Comparison of ENCODE assay signal across 32 cellular contexts in the genomic region with DNA sequence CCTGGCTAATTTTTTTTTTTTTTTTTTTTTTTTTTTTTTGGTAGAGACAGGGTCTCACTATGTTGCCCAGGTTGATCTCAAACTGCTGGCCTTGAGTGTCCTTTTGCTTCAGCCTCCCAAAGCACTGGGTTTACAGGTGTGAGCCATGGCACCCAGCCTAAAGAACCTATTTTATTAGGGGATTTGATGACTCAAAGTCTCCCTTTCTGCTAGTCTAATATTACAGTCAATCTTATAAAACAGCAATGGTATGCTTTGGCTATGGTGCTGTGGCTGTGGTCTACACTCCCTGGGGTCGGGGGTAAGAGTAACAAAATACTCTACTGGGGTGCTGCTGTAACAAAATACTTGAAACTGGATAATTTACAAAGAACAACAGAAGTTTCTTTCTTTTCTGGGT. TPM values are rescaled to one million over a fixed set of nuclear protein-coding genes. Genes with fewer than 3 reads are reported as not detected.
"Had no signal": no experiment of that assay in that cellular context is flagged by ENCODE, and none has a peak within 500 bp of the region (broad histone marks: within the 10 kb centered on the region; RNA-seq: fewer than 3 reads in every experiment).

No MANE protein-coding gene starts in this region.

- H3K27me3 ChIP-seq: brain microvascular endothelial cell, esophagus muscularis mucosa, foreskin keratinocyte, gastrocnemius medialis, heart right ventricle had no signal

- ATAC-seq: activated CD4-positive, CD25-positive, alpha-beta regulatory T cell treated with anti-CD3 and anti-CD28 coated beads, Interleukin-2, amount 50 U/mL, for 24 hours; activated CD8-positive, alpha-beta T cell treated with anti-CD3 and anti-CD28 coated beads for 36 hours; activated T-cell treated with anti-CD3 and anti-CD28 coated beads, Interleukin-2, amount 50 U/mL, for 4 hours; effector memory CD8-positive, alpha-beta T cell; foreskin keratinocyte; gastrocnemius medialis; heart right ventricle; T-helper 17 cell had no signal

- H3K4me3 ChIP-seq: esophagus muscularis mucosa, gastrocnemius medialis, heart right ventricle had no signal

- H3K27ac ChIP-seq: brain microvascular endothelial cell, esophagus muscularis mucosa, foreskin keratinocyte, gastrocnemius medialis, heart right ventricle, WERI-Rb-1 had no signal

- DNase-seq: activated B cell treated with CpG ODN at 0.5 μM for 24 hours; activated CD4-positive, alpha-beta T cell treated with anti-CD3 and anti-CD28 coated beads for 48 hours; activated CD4-positive, alpha-beta T cell treated with anti-CD3 and anti-CD28 coated beads, Interleukin-2, amount 50 U/mL, for 1 hour; activated CD4-positive, alpha-beta T cell treated with anti-CD3 and anti-CD28 coated beads, Interleukin-2, amount 50 U/mL, for 48 hours; activated CD8-positive, alpha-beta memory T cell treated with anti-CD3 and anti-CD28 coated beads for 24 hours; activated CD8-positive, alpha-beta T cell treated with anti-CD3 and anti-CD28 coated beads for 36 hours; activated effector memory CD4-positive, alpha-beta T cell treated with Interleukin-2 at 50 U/mL for 16 hours; activated gamma-delta T cell treated with Interleukin-2 at 50 U/mL for 16 hours; activated naive CD4-positive, alpha-beta T cell treated with anti-CD3 and anti-CD28 coated beads, Interleukin-2, amount 50 U/mL, for 16 hours; activated naive CD4-positive, alpha-beta T cell treated with Interleukin-2 at 50 U/mL for 16 hours; activated T-cell treated with anti-CD3 and anti-CD28 coated beads, Interleukin-2, amount 50 U/mL, for 4 hours; anterior cingulate cortex; brain microvascular endothelial cell; cortex of kidney; dermis blood vessel endothelial cell; effector CD4-positive, alpha-beta T cell; effector memory CD8-positive, alpha-beta T cell; erythroblast; foreskin keratinocyte; gastrocnemius medialis; glutamatergic neuron; heart right ventricle; T-helper 17 cell; T1000; WERI-Rb-1 had no signal

- H3K4me1 ChIP-seq: esophagus muscularis mucosa, foreskin keratinocyte, gastrocnemius medialis had no signal

- H3K36me3 ChIP-seq: brain microvascular endothelial cell, WERI-Rb-1 had no signal

- H3K9me3 ChIP-seq: esophagus muscularis mucosa, gastrocnemius medialis had no signal

RNA-seq across cellular contexts. Expression of a gene that starts 47.8 kb away (rescaled TPM):
- total RNA-seq: activated B cell treated with CpG ODN at 0.5 μM for 24 hours; activated CD8-positive, alpha-beta T cell treated with anti-CD3 and anti-CD28 coated beads for 36 hours; activated T-cell treated with anti-CD3 and anti-CD28 coated beads, Interleukin-2, amount 50 U/mL, for 4 hours; activated T-helper 17 cell treated with anti-CD3 and anti-CD28 coated beads, Interleukin-2, amount 50 U/mL, for 72 hours; astrocyte; bronchial epithelial cell; cardiac septum; chondrocyte; dermis blood vessel endothelial cell; esophagus muscularis mucosa; foreskin keratinocyte; gastrocnemius medialis; heart right ventricle; T-helper 17 cell had no signal
